ENCODE assay signal across 8 cellular contexts in genomic region chr14:73472182-73473114, GRCh38. TPM values are rescaled to one million over a fixed set of nuclear protein-coding genes. Genes with fewer than 3 reads are reported as not detected.
DNase-seq lines count a peak whose midpoint lies in the region; ATAC-seq and TF ChIP-seq lines count a peak whose summit lies in the region.

No MANE protein-coding gene starts in this region.

- POLR2A ChIA-PET in activated CD8-positive, alpha-beta T cell treated with anti-CD3 and anti-CD28 coated beads for 36 hours (lab: Charles Lee), result interaction anchor here (0.6 to 1.3 kb wide), 9 partner anchors 10 to 413 kb away, joined by 3 to 5 read pairs (median 3); no protein-coding TSS in a partner anchor

- H3K9me3 Mint-ChIP-seq in activated CD8-positive, alpha-beta T cell treated with anti-CD3 and anti-CD28 coated beads for 36 hours, result no peaks in the 10 kb centered on the region

- H3K27me3 ChIP-seq in H7 (ENCODE audit: control insufficient read depth, insufficient read depth, low read length) (no peaks in the 10 kb centered on the region), sigmoid colon (no peaks in the 10 kb centered on the region)

- H3K4me1 Mint-ChIP-seq in activated CD8-positive, alpha-beta T cell treated with anti-CD3 and anti-CD28 coated beads for 36 hours (ENCODE audit: low read depth), result peaks cover 17% of the 10 kb centered on the region

- intact Hi-C loops in activated CD8-positive, alpha-beta T cell treated with anti-CD3 and anti-CD28 coated beads for 36 hours (cut with micrococcal nuclease), result loop anchor here (1.0 kb wide), 1 partner anchor 299 kb away; no protein-coding TSS in a partner anchor
- intact Hi-C loops in left cardiac atrium (cut with DNase I), result loop anchor here (2.0 to 5.0 kb wide), 3 partner anchors 175 to 300 kb away; no protein-coding TSS in a partner anchor
- intact Hi-C loops in sigmoid colon (cut with DNase I), result loop anchor here (1.0 kb wide), 1 partner anchor 177 kb away; no protein-coding TSS in a partner anchor

- H3K27me3 Mint-ChIP-seq in activated CD8-positive, alpha-beta T cell treated with anti-CD3 and anti-CD28 coated beads for 36 hours, result no peaks in the 10 kb centered on the region

- H3K27ac ChIP-seq in sigmoid colon, result no peak overlapping the region

- H3K27ac Mint-ChIP-seq in activated CD8-positive, alpha-beta T cell treated with anti-CD3 and anti-CD28 coated beads for 36 hours, result no peak overlapping the region

- H3K4me3 Mint-ChIP-seq in activated CD8-positive, alpha-beta T cell treated with anti-CD3 and anti-CD28 coated beads for 36 hours, result no peak overlapping the region

- H3K9me3 ChIP-seq in sigmoid colon, result no peaks in the 10 kb centered on the region

- H3K36me3 ChIP-seq in H7 (replicated peaks; ENCODE audit: control insufficient read depth, insufficient read depth, low read length) (no peaks in the 10 kb centered on the region), sigmoid colon (no peaks in the 10 kb centered on the region)

- no peak overlapping the region for H3K4me3 ChIP-seq in H7 (ENCODE audit: insufficient read depth, low read depth, low read length)
- no peak overlapping the region for H3K4me3 ChIP-seq in sigmoid colon

- peak; percentile 17 for ATAC-seq in activated CD8-positive, alpha-beta T cell treated with anti-CD3 and anti-CD28 coated beads for 36 hours
- peak; percentile 75 to 88 for ATAC-seq in left cardiac atrium
- no peak for ATAC-seq in GM21390 (IDR thresholded peaks at IDR 0.05; ENCODE audit: unreplicated experiment)

- 66 to 69% methylated on average over 18 of the region's 18 CpGs for WGBS in sigmoid colon, 2 donors

- TF ChIP-seq POLR2A in sigmoid colon (IDR thresholded peaks at IDR 0.05), result no peak

- TF ChIP-seq CTCF in activated CD8-positive, alpha-beta T cell treated with anti-CD3 and anti-CD28 coated beads for 36 hours (IDR thresholded peaks at IDR 0.05), result peak; percentile 78
- TF ChIP-seq CTCF in sigmoid colon (IDR thresholded peaks at IDR 0.05), result peak; percentile 60 to 70 (median 66)

- peak; percentile 63 for DNase-seq in COLO829 (ENCODE audit: low spot score)
- DNase-seq in H7, result peak; percentile 64
- DNase-seq in NCI-H2196 treated with DMSO at 0.1 percent for 48 hours (lab: John Stamatoyannopoulos, UW; ENCODE audit: unreplicated experiment), result peak; percentile 49
- DNase-seq in activated CD8-positive, alpha-beta T cell treated with anti-CD3 and anti-CD28 coated beads for 36 hours, result no peak
- DNase-seq in left cardiac atrium, result no peak
- no peak for DNase-seq in sigmoid colon
- DNase-seq in HPDE6-E6E7 (ENCODE audit: extremely low spot score), result no peak

- CTCF ChIA-PET in activated CD8-positive, alpha-beta T cell treated with anti-CD3 and anti-CD28 coated beads for 36 hours (lab: Charles Lee), result interaction anchor here (0.6 to 6.7 kb wide), 40 partner anchors 10 to 524 kb away, joined by 3 to 92 read pairs (median 4); partner anchors contain the start of genes ACOT6, NUMB and PSEN1

- no peaks in the 10 kb centered on the region for H3K36me3 Mint-ChIP-seq in activated CD8-positive, alpha-beta T cell treated with anti-CD3 and anti-CD28 coated beads for 36 hours (ENCODE audit: low read depth)

- H3K4me1 ChIP-seq in sigmoid colon, result no peaks in the 10 kb centered on the region

- no peak for TF ChIP-seq EP300 in sigmoid colon (IDR thresholded peaks at IDR 0.05)

RNA-seq across cellular contexts. Expression of gene NUMB, which starts 14.1 kb away (rescaled TPM):
- total RNA-seq in H7 (2014; rRNA removed; shearing (Covaris generic)), result 15.3 and 18.1 TPM in 2 replicates
- 10 to 100 TPM; 31.8 to 33.0 TPM for total RNA-seq in activated CD8-positive, alpha-beta T cell treated with anti-CD3 and anti-CD28 coated beads for 36 hours
- total RNA-seq in left cardiac atrium, result 10 to 100 TPM; 40.8 to 53.1 TPM
- total RNA-seq in sigmoid colon, result 10 to 100 TPM; 37.6 to 80.3 (median 55.7) TPM
- 10 to 100 TPM; 42.5 to 53.4 (median 45.6) TPM for polyA plus RNA-seq in sigmoid colon

RNA-seq across cellular contexts. Expression of gene RIOX1, which starts 18.3 kb away (rescaled TPM):
- 19.4 and 23.5 TPM in 2 replicates for total RNA-seq in H7 (2014; rRNA removed; shearing (Covaris generic))
- total RNA-seq in activated CD8-positive, alpha-beta T cell treated with anti-CD3 and anti-CD28 coated beads for 36 hours, result 10 to 100 TPM; 14.2 to 15.2 TPM
- total RNA-seq in left cardiac atrium (1 to 10 TPM; 9.2 to 9.4 TPM), sigmoid colon (10 to 100 TPM in 2 of 4 donors, 1 to 10 TPM in 2; 8.9 to 15.8 (median 11.6) TPM)
- 1 to 10 TPM; 3.0 to 8.2 (median 4.4) TPM for polyA plus RNA-seq in sigmoid colon

Comparison
In these comparisons a context has a peak if more than half of its experiments do, and no peak if none do; other contexts are left out.
1. DNase-seq: peak in COLO829 (single experiment), H7 (single experiment) and NCI-H2196 treated with DMSO at 0.1 percent for 48 hours (single experiment); none in activated CD8-positive, alpha-beta T cell treated with anti-CD3 and anti-CD28 coated beads for 36 hours (single experiment), left cardiac atrium (single experiment), sigmoid colon (single experiment) and HPDE6-E6E7 (single experiment).